18 cellular contexts compared by ENCODE assay signal in genomic region chr16:5738586-5738985, GRCh38.
DNase-seq lines count a peak whose midpoint lies in the region; ATAC-seq and TF ChIP-seq lines count a peak whose summit lies in the region.
"Had no signal": no experiment of that assay in that cellular context is flagged by ENCODE, and none has a peak within 500 bp of the region (broad histone marks: within the 10 kb centered on the region; RNA-seq: fewer than 3 reads in every experiment).

No MANE protein-coding gene starts in this region.

- DNase-seq in NCI-H146 (lab: John Stamatoyannopoulos, UW) (peak; percentile 9), NCI-H146 treated with DMSO at 0.1 percent for 48 hours (lab: John Stamatoyannopoulos, UW; ENCODE audit: unreplicated experiment) (no peak), NCI-H748 treated with DMSO at 0.1 percent for 48 hours (lab: John Stamatoyannopoulos, UW) (peak; percentile 7), kidney tubule cell (ENCODE audit: low spot score) (peak; percentile 32), renal cortical epithelial cell (ENCODE audit: low read depth) (peak; percentile 1), NCI-H2227 (lab: John Stamatoyannopoulos, UW; ENCODE audit: unreplicated experiment) (no peak), lower lobe of right lung (no peak), globus pallidus (ENCODE audit: low spot score) (no peak)
- DNase-seq: 8988T; CD4-positive, alpha-beta memory T cell; GF-D8; KG1; NCI-H1436; NCI-H2227 treated with DMSO at 0.1 percent for 48 hours; NCI-H526; NK-92 treated with Interleukin-12 subunit alpha and Interleukin-12 subunit beta, amount 100 ng/mL, for 24 hours; SHP77 treated with DMSO at 0.1 percent for 48 hours; SW 1271 had no signal

- TF ChIP-seq CTCF in lower lobe of right lung (IDR thresholded peaks at IDR 0.05), result no peak

- H3K9me3 ChIP-seq in lower lobe of right lung, result no peaks in the 10 kb centered on the region

- no peak overlapping the region for H3K27ac ChIP-seq in lower lobe of right lung

- no peak for ATAC-seq in lower lobe of right lung

- no peak overlapping the region for H3K4me3 ChIP-seq in lower lobe of right lung

- H3K36me3 ChIP-seq in lower lobe of right lung, result no peaks in the 10 kb centered on the region

- intact Hi-C loops in lower lobe of right lung (cut with DNase I), result no loop called here

- no peaks in the 10 kb centered on the region for H3K27me3 ChIP-seq in lower lobe of right lung (ENCODE audit: low read depth)

- H3K4me1 ChIP-seq in lower lobe of right lung, result no peaks in the 10 kb centered on the region

Comparison
In these comparisons a context has a peak if more than half of its experiments do, and no peak if none do; other contexts are left out.
1. DNase-seq: peak in NCI-H146 (single experiment), NCI-H748 treated with DMSO at 0.1 percent for 48 hours (single experiment), kidney tubule cell (single experiment) and renal cortical epithelial cell (single experiment); none in NCI-H146 treated with DMSO at 0.1 percent for 48 hours (single experiment), NCI-H2227 (single experiment), lower lobe of right lung (single experiment) and globus pallidus (single experiment).